ENCODE assay signal across 12 cellular contexts in the genomic region with DNA sequence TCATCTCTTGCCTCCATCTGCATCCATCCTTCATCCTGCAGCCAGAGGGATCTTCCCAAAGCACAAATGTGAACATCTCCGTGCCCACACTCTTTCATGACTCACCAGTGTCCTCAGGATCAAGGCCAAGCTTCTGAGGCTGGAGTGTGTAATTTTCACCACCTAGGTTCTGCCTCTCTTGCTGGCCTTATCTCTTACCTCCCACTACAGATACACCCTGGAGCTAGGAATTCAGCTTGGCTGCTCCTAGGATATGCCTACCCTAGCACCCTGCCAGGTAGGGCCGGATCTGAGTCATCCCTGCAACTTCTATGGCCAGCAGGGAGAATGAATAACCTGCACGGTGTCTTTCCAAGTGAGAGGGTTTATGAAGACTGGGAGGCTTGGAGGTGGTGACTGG.
"Had no signal": no experiment of that assay in that cellular context is flagged by ENCODE, and none has a peak within 500 bp of the region (broad histone marks: within the 10 kb centered on the region; RNA-seq: fewer than 3 reads in every experiment).

No MANE protein-coding gene starts in this region.

- H3K4me1 Mint-ChIP-seq: activated naive CD8-positive, alpha-beta T cell treated with anti-CD3 and anti-CD28 coated beads, Interleukin-2, amount 10 ng/mL, durations not matched to agents 7 days and 5 days; neural progenitor cell had no signal

- H3K4me2 ChIP-seq: neural progenitor cell had no signal

- H3K4me1 ChIP-seq: neural progenitor cell, pancreas, stomach, uterus had no signal

- H3K4me3 ChIP-seq: neural progenitor cell, pancreas, stomach, thoracic aorta, uterus had no signal

- H3K27me3 ChIP-seq: neural progenitor cell, pancreas had no signal

- H3K27ac ChIP-seq: neural progenitor cell, pancreas, stomach, thoracic aorta, uterus had no signal

- H3K9me3 Mint-ChIP-seq: activated CD4-positive, alpha-beta memory T cell treated with anti-CD3 and anti-CD28 coated beads, Interleukin-2, amount 10 ng/mL, durations not matched to agents 7 days and 5 days; activated naive CD8-positive, alpha-beta T cell treated with anti-CD3 and anti-CD28 coated beads, Interleukin-2, amount 10 ng/mL, durations not matched to agents 7 days and 5 days; activated T-cell treated with anti-CD3 and anti-CD28 coated beads, Interleukin-2, amount 50 U/mL, for 72 hours; neural progenitor cell had no signal

- H3K36me3 ChIP-seq: neural progenitor cell, pancreas, stomach, thoracic aorta, uterus had no signal

- H3K36me3 Mint-ChIP-seq: activated naive CD8-positive, alpha-beta T cell treated with anti-CD3 and anti-CD28 coated beads, Interleukin-2, amount 10 ng/mL, durations not matched to agents 7 days and 5 days; neural progenitor cell had no signal

- H3K9ac ChIP-seq: neural progenitor cell had no signal

- DNase-seq: activated CD4-positive, alpha-beta memory T cell treated with anti-CD3 and anti-CD28 coated beads, Interleukin-2, amount 10 ng/mL, durations not matched to agents 7 days and 5 days; activated naive CD8-positive, alpha-beta T cell treated with anti-CD3 and anti-CD28 coated beads, Interleukin-2, amount 10 ng/mL, durations not matched to agents 7 days and 5 days; activated T-cell treated with anti-CD3 and anti-CD28 coated beads, Interleukin-2, amount 50 U/mL, for 72 hours; anterior cingulate cortex; pancreas; retina; stomach; T-helper 9 cell; uterus had no signal

- ATAC-seq: activated T-cell treated with anti-CD3 and anti-CD28 coated beads, Interleukin-2, amount 50 U/mL, for 72 hours; esophagus mucosa; pancreas had no signal

- H3K4me3 Mint-ChIP-seq: activated CD4-positive, alpha-beta memory T cell treated with anti-CD3 and anti-CD28 coated beads, Interleukin-2, amount 10 ng/mL, durations not matched to agents 7 days and 5 days; activated naive CD8-positive, alpha-beta T cell treated with anti-CD3 and anti-CD28 coated beads, Interleukin-2, amount 10 ng/mL, durations not matched to agents 7 days and 5 days; activated T-cell treated with anti-CD3 and anti-CD28 coated beads, Interleukin-2, amount 50 U/mL, for 72 hours; neural progenitor cell had no signal

- H3K9me3 ChIP-seq: pancreas, stomach, thoracic aorta, uterus had no signal
